8 cellular contexts compared by ENCODE assay signal in the genomic region with DNA sequence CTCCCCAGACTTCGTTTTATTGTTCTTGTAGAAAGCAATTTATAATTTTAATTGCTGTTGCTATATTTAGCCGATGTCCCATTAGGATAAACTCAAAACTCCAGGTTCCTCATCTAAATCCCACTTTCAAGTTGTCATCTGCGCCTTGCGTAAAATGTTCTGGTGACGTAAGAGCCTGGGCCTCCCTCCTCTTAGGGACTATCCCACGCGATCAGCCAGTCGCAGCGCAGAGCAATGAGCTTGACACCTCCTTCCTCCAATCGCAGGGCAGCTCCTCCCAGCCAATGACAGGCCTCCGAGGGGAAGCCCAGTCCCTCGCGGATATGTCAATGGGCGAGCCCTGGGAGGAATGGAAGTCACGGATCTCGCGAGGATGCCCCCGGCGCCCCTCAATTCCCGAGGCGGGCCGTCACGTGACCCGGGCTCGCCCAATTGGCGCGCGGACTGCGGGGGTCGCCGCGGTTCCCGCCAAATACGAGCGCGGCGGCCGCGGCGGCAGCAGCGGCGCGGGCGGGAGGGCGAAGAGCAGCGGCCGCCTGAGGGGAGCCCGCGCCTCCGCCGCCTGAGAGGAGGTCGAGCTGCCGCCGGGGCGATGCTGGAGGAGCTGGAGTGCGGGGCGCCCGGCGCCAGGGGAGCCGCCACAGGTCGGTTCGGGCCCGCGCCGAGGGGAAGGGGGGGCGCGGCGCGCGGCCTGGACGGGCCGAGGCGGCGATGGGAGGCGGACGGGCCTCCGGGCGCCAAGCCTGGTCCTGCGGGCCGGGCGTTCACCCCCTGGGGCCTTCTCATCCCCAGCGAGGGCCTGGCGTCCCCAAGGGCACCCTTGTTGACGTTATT. TPM values are rescaled to one million over a fixed set of nuclear protein-coding genes. Genes with fewer than 3 reads are reported as not detected.
A peak's percentile ranks its signal among the peaks of the same experiment; 100 is the strongest.
DNase-seq lines count a peak whose midpoint lies in the region; ATAC-seq, FAIRE-seq and TF ChIP-seq lines count a peak whose summit lies in the region.

A gene with protein sequence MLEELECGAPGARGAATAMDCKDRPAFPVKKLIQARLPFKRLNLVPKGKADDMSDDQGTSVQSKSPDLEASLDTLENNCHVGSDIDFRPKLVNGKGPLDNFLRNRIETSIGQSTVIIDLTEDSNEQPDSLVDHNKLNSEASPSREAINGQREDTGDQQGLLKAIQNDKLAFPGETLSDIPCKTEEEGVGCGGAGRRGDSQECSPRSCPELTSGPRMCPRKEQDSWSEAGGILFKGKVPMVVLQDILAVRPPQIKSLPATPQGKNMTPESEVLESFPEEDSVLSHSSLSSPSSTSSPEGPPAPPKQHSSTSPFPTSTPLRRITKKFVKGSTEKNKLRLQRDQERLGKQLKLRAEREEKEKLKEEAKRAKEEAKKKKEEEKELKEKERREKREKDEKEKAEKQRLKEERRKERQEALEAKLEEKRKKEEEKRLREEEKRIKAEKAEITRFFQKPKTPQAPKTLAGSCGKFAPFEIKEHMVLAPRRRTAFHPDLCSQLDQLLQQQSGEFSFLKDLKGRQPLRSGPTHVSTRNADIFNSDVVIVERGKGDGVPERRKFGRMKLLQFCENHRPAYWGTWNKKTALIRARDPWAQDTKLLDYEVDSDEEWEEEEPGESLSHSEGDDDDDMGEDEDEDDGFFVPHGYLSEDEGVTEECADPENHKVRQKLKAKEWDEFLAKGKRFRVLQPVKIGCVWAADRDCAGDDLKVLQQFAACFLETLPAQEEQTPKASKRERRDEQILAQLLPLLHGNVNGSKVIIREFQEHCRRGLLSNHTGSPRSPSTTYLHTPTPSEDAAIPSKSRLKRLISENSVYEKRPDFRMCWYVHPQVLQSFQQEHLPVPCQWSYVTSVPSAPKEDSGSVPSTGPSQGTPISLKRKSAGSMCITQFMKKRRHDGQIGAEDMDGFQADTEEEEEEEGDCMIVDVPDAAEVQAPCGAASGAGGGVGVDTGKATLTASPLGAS (plus strand): TSS at position 470 of the 834 bp plus-strand sequence. CDS start 123 bp downstream, at position 593.

- peaks cover 0 to 5% of the 10 kb centered on the region in 2 experiments for H3K36me3 ChIP-seq in keratinocyte (ENCODE audit: control insufficient read depth in 2 of 2, extremely low read depth in 1 of 2, insufficient read depth in 2 of 2, low read length in 2 of 2)

- peak; percentile 96 for FAIRE-seq in keratinocyte (lab: Jason Lieb, UNC)

- TF ChIP-seq CTCF in AG10803 (conservative IDR thresholded peaks at IDR 0.05; ENCODE audit: low read length) (no peak), keratinocyte (optimal IDR thresholded peaks at IDR 0.05 in 1 of 3, IDR thresholded peaks at IDR 0.05 in 1 of 3, conservative IDR thresholded peaks at IDR 0.05 in 1 of 3; ENCODE audit: extremely low read depth in 1 of 3, insufficient read depth in 2 of 3, low read length in 3 of 3) (no peak)

- peak within 1 kb of the TSS; percentile 94 for H3K9ac ChIP-seq in keratinocyte (ENCODE audit: control insufficient read depth, extremely low read depth, insufficient read depth, low read length)

- H3K27me3 ChIP-seq in keratinocyte (ENCODE audit: control insufficient read depth, extremely low read depth, insufficient read depth, low read length), result no peaks in the 10 kb centered on the region

- no peaks in the 10 kb centered on the region for H3K9me1 ChIP-seq in keratinocyte (ENCODE audit: control insufficient read depth, extremely low read depth, insufficient read depth, low read length)

- DNase-seq in AG10803 (ENCODE audit: low read depth), result peak; percentile 100
- DNase-seq in NCI-H460 (ENCODE audit: extremely low read depth, low read depth), result peak; percentile 99
- DNase-seq in activated CD4-positive, CD25-positive, alpha-beta regulatory T cell treated with anti-CD3 and anti-CD28 coated beads, Interleukin-2, amount 50 U/mL, for 72 hours, result peak; percentile 99
- peak; percentile 100 for DNase-seq in cerebellum (ENCODE audit: low spot score)
- DNase-seq in keratinocyte (ENCODE audit: low read depth, low spot score), result peak; percentile 100
- peak; percentile 97 to 98 for DNase-seq in stimulated activated CD4-positive, alpha-beta T cell treated with anti-CD3 and anti-CD28 coated beads, Interleukin-15, amount 100 ng/mL, for 1 hour (ENCODE audit: low read depth in 1 of 2, low spot score in 1 of 2)

- H3K4me1 ChIP-seq in keratinocyte (ENCODE audit: control insufficient read depth, extremely low read depth, insufficient read depth, low read length), result peaks cover 15% of the 10 kb centered on the region

- H3K9me3 ChIP-seq in keratinocyte (ENCODE audit: control insufficient read depth, low read depth, low read length), result no peaks in the 10 kb centered on the region

- H4K20me1 ChIP-seq in keratinocyte (ENCODE audit: control insufficient read depth, extremely low read depth, insufficient read depth, low read length), result no peaks in the 10 kb centered on the region

- H3K4me3 ChIP-seq in AG10803 (ENCODE audit: low read length), result peak within 1 kb of the TSS; percentile 83
- peak within 1 kb of the TSS; percentile 79 to 88 (median 87) for H3K4me3 ChIP-seq in keratinocyte (ENCODE audit: control insufficient read depth in 2 of 3, extremely low read depth in 1 of 3, insufficient read depth in 2 of 3, low read depth in 1 of 3, low read length in 3 of 3)

- ATAC-seq in GM19043 (IDR thresholded peaks at IDR 0.05; ENCODE audit: low read depth, unreplicated experiment) (peak; percentile 88), HG03378 (IDR thresholded peaks at IDR 0.05; ENCODE audit: unreplicated experiment) (peak; percentile 74)

- peak within 1 kb of the TSS; percentile 68 for H2AFZ ChIP-seq in keratinocyte (ENCODE audit: control insufficient read depth, low read length)

- H3K4me2 ChIP-seq in keratinocyte (ENCODE audit: control insufficient read depth, extremely low read depth, insufficient read depth, low read depth, low read length), result peak within 1 kb of the TSS; percentile 98

- peaks cover 66% of the 10 kb centered on the region for H3K79me2 ChIP-seq in keratinocyte (ENCODE audit: control insufficient read depth, insufficient read depth, low read length)

- dilution Hi-C loops in keratinocyte (cut with MboI; ENCODE audit: extremely low pct_ligation_motif_present, low sequenced_read_pairs), result no loop called here

- H3K27ac ChIP-seq in keratinocyte (ENCODE audit: control insufficient read depth, insufficient read depth, low read length), result peak within 1 kb of the TSS; percentile 86

RNA-seq across cellular contexts. Expression of the gene that starts here (rescaled TPM):
- 10.8 and 13.1 TPM in 2 replicates for total RNA-seq in NCI-H460 (2014; rRNA removed; shearing (Covaris generic))
- polyA plus RNA-seq in NCI-H460 (2014; cell fraction: nucleus; rRNA removed), result 22.2 and 22.3 TPM in 2 replicates
- 13.4 TPM for total RNA-seq in cerebellum
- polyA plus RNA-seq in keratinocyte, result 5.2 to 12.5 TPM (median 10.6 TPM) in 3 replicates
- polyA plus RNA-seq in keratinocyte (2011; ENCODE audit: low read depth), result 4.8 TPM
- polyA plus RNA-seq in keratinocyte (2011; cell fraction: cytosol; rRNA removed), result 7.5 and 8.0 TPM in 2 replicates
- 11.8 and 12.3 TPM in 2 replicates for polyA plus RNA-seq in keratinocyte (2011; cell fraction: nucleus; rRNA removed)
- 3.7 and 16.7 TPM in 2 replicates for polyA plus RNA-seq in keratinocyte (2012; ENCODE audit: low replicate concordance)
- 5.1 to 11.2 TPM (median 8.9 TPM) in 3 replicates for polyA minus RNA-seq in keratinocyte
- 13.8 TPM for polyA minus RNA-seq in keratinocyte (2011; cell fraction: cytosol; rRNA and poly(A)+ RNA removed)
- 7.7 and 10.0 TPM in 2 replicates for polyA minus RNA-seq in keratinocyte (2011; cell fraction: nucleus; rRNA and poly(A)+ RNA removed)

Comparison
In these comparisons a context has a peak if more than half of its experiments do, and no peak if none do; other contexts are left out.
1. Peak in every context shown above with its lines: DNase-seq, ATAC-seq, H3K4me3 ChIP-seq and H3K27ac ChIP-seq.